ENCODE assay signal across 25 cellular contexts in genomic region chr13:29654807-29655547, GRCh38. TPM values are rescaled to one million over a fixed set of nuclear protein-coding genes. Genes with fewer than 3 reads are reported as not detected.
DNase-seq lines count a peak whose midpoint lies in the region; ATAC-seq and TF ChIP-seq lines count a peak whose summit lies in the region.
"Had no signal": no experiment of that assay in that cellular context is flagged by ENCODE, and none has a peak within 500 bp of the region (broad histone marks: within the 10 kb centered on the region; RNA-seq: fewer than 3 reads in every experiment).

No MANE protein-coding gene starts in this region.

- peaks cover 27% of the 10 kb centered on the region for H3K9me3 Mint-ChIP-seq in stimulated activated memory B cell treated with anti-CD40 and anti-IgM and Interleukin-4, amounts not matched to agents 10 μg/mL and 1 μg/mL and 100 μg/mL, for 72 hours

- no peaks in the 10 kb centered on the region for H3K9me3 ChIP-seq in PC-3 (ENCODE audit: low read length)
- H3K9me3 ChIP-seq: adrenal gland had no signal

- peaks cover 37% of the 10 kb centered on the region for H3K36me3 Mint-ChIP-seq in stimulated activated memory B cell treated with anti-CD40 and anti-IgM and Interleukin-4, amounts not matched to agents 10 μg/mL and 1 μg/mL and 100 μg/mL, for 72 hours
- H3K36me3 Mint-ChIP-seq: CD14-positive monocyte had no signal

- no peak overlapping the region for H3K27ac Mint-ChIP-seq in stimulated activated memory B cell treated with anti-CD40 and anti-IgM and Interleukin-4, amounts not matched to agents 10 μg/mL and 1 μg/mL and 100 μg/mL, for 72 hours
- H3K27ac Mint-ChIP-seq: CD14-positive monocyte; stimulated activated naive CD8-positive, alpha-beta T cell treated with anti-CD3 and anti-CD28 coated beads, Interleukin-15, Interleukin-2, amounts not matched to agents 100 ng/mL and 50 ng/mL, for 24 hours had no signal

- no peaks in the 10 kb centered on the region for H3K9me2 ChIP-seq in PC-3 (replicated peaks; ENCODE audit: low read length)

- H3K4me3 Mint-ChIP-seq in stimulated activated memory B cell treated with anti-CD40 and anti-IgM and Interleukin-4, amounts not matched to agents 10 μg/mL and 1 μg/mL and 100 μg/mL, for 72 hours: no peak overlapping the region
- H3K4me3 Mint-ChIP-seq: CD14-positive monocyte; naive B cell; stimulated activated naive CD8-positive, alpha-beta T cell treated with anti-CD3 and anti-CD28 coated beads, Interleukin-15, Interleukin-2, amounts not matched to agents 100 ng/mL and 50 ng/mL, for 24 hours had no signal

- H3K4me3 ChIP-seq in PC-3 (ENCODE audit: low read length): no peak overlapping the region
- no peak overlapping the region for H3K4me3 ChIP-seq in coronary artery
- H3K4me3 ChIP-seq: adrenal gland, esophagus muscularis mucosa, hepatocyte, lung, upper lobe of left lung had no signal

- no peak overlapping the region for H2AFZ ChIP-seq in PC-3 (ENCODE audit: low read length)
- H2AFZ ChIP-seq: hepatocyte had no signal

- H3K27me3 Mint-ChIP-seq in stimulated activated memory B cell treated with anti-CD40 and anti-IgM and Interleukin-4, amounts not matched to agents 10 μg/mL and 1 μg/mL and 100 μg/mL, for 72 hours: peaks cover 9% of the 10 kb centered on the region
- H3K27me3 Mint-ChIP-seq: stimulated activated naive CD8-positive, alpha-beta T cell treated with anti-CD3 and anti-CD28 coated beads, Interleukin-15, Interleukin-2, amounts not matched to agents 100 ng/mL and 50 ng/mL, for 24 hours had no signal

- no peaks in the 10 kb centered on the region for H3K4me1 Mint-ChIP-seq in stimulated activated memory B cell treated with anti-CD40 and anti-IgM and Interleukin-4, amounts not matched to agents 10 μg/mL and 1 μg/mL and 100 μg/mL, for 72 hours
- H3K4me1 Mint-ChIP-seq: CD14-positive monocyte, naive B cell had no signal

- H3K27me3 ChIP-seq in PC-3 (ENCODE audit: low read length): no peaks in the 10 kb centered on the region
- H3K27me3 ChIP-seq: adrenal gland, esophagus muscularis mucosa, hepatocyte, upper lobe of left lung had no signal

- H3K36me3 ChIP-seq in PC-3 (ENCODE audit: low read depth, low read length): no peaks in the 10 kb centered on the region
- H3K36me3 ChIP-seq: adrenal gland, esophagus muscularis mucosa, upper lobe of left lung had no signal

- intact Hi-C loops in PC-3 (cut with micrococcal nuclease): no loop called here

- DNase-seq in EL (peak; percentile 89), PC-3 (peak; percentile 17), dedifferentiated amniotic fluid mesenchymal stem cell (ENCODE audit: extremely low spot score) (peak; percentile 36), myocyte (ENCODE audit: low read depth) (peak; percentile 32), NCI-H510A treated with DMSO at 0.1 percent for 48 hours (lab: John Stamatoyannopoulos, UW) (no peak), coronary artery (ENCODE audit: low spot score) (no peak), NCI-H510A (lab: John Stamatoyannopoulos, UW) (no peak)
- DNase-seq: activated CD4-positive, alpha-beta T cell treated with anti-CD3 and anti-CD28 coated beads, Interleukin-2, amount 50 U/mL, for 48 hours; activated gamma-delta T cell; adrenal gland; central memory CD4-positive, alpha-beta T cell; DMS 273 treated with DMSO at 0.1 percent for 48 hours; KG1; naive B cell; NCI-H1092 treated with DMSO at 0.1 percent for 48 hours; NCI-H2081 treated with DMSO at 0.1 percent for 48 hours; Right ventricle myocardium superior; T-helper 2 cell; upper lobe of left lung had no signal

- CTCF ChIA-PET in PC-3 (lab: Charles Lee): no interaction called here

- no peaks in the 10 kb centered on the region for H3F3A ChIP-seq in PC-3 (ENCODE audit: low read length, unreplicated experiment)

- no peak overlapping the region for H3K27ac ChIP-seq in PC-3 (ENCODE audit: low read length)
- H3K27ac ChIP-seq in coronary artery: no peak overlapping the region
- H3K27ac ChIP-seq: adrenal gland, esophagus muscularis mucosa, hepatocyte, upper lobe of left lung had no signal

- no peaks in the 10 kb centered on the region for H3K4me1 ChIP-seq in PC-3 (ENCODE audit: insufficient read depth, low read length)
- H3K4me1 ChIP-seq: adrenal gland, esophagus muscularis mucosa, upper lobe of left lung had no signal

- no peaks in the 10 kb centered on the region for H3K79me2 ChIP-seq in PC-3 (ENCODE audit: low read length)
- H3K79me2 ChIP-seq: hepatocyte had no signal

- POLR2A ChIA-PET in PC-3 (lab: Charles Lee; ENCODE audit: unreplicated experiment): no interaction called here

- no peaks in the 10 kb centered on the region for H4K20me1 ChIP-seq in PC-3 (ENCODE audit: low read length)

- no peak for TF ChIP-seq CTCF in PC-3 (conservative IDR thresholded peaks at IDR 0.05; ENCODE audit: low read depth, low read length)
- TF ChIP-seq CTCF in coronary artery (IDR thresholded peaks at IDR 0.05): no peak

- no TSS peak for BruUV-seq in PC-3 (replicated peaks; lab: Mats Ljungman, UMichigan)

- no peak overlapping the region for H3K9ac ChIP-seq in PC-3 (ENCODE audit: low read length)

- no peak for ATAC-seq in PC-3
- ATAC-seq in stimulated activated memory B cell treated with anti-CD40 and anti-IgM and Interleukin-4, amounts not matched to agents 10 μg/mL and 1 μg/mL and 100 μg/mL, for 72 hours: no peak

- no peak overlapping the region for H3K4me2 ChIP-seq in PC-3 (ENCODE audit: low read length)
- H3K4me2 ChIP-seq: hepatocyte had no signal

RNA-seq across cellular contexts. Expression of gene SLC7A1, which starts 59.5 kb away (rescaled TPM):
- total RNA-seq in PC-3 (2014; rRNA removed): 19.5 and 29.3 TPM in 2 replicates
- 11.2 and 14.5 TPM in 2 replicates for total RNA-seq in myocyte
- 33.4 TPM for polyA plus RNA-seq in myocyte (2012)

Comparison
In these comparisons a context has a peak if more than half of its experiments do, and no peak if none do; other contexts are left out.
1. DNase-seq: peak in EL (single experiment), PC-3 (single experiment), dedifferentiated amniotic fluid mesenchymal stem cell (single experiment) and myocyte (single experiment); none in NCI-H510A treated with DMSO at 0.1 percent for 48 hours (single experiment), coronary artery (single experiment) and NCI-H510A (single experiment).